In genomic region chr5:97163360-97163764, GRCh38 we compare ENCODE assay signal across 8 cellular contexts. TPM values are rescaled to one million over a fixed set of nuclear protein-coding genes. Genes with fewer than 3 reads are reported as not detected.
A peak's percentile ranks its signal among the peaks of the same experiment; 100 is the strongest.
DNase-seq lines count a peak whose midpoint lies in the region; ATAC-seq and TF ChIP-seq lines count a peak whose summit lies in the region.

No MANE protein-coding gene starts in this region.

- intact Hi-C loops in A673 (cut with micrococcal nuclease; ENCODE audit: unreplicated experiment), result loop anchor here (2.0 to 5.0 kb wide), 3 partner anchors 166 to 819 kb away; no protein-coding TSS in a partner anchor

- no peak overlapping the region for H3K27ac ChIP-seq in A673 (ENCODE audit: low read depth, low read length, poor library complexity, severe bottlenecking)
- H3K27ac ChIP-seq in VCaP, result no peak overlapping the region

- POLR2A ChIA-PET in A673 (lab: Charles Lee; ENCODE audit: low non-redundant PET), result no interaction called here

- peaks cover 42% of the 10 kb centered on the region for H3K36me3 ChIP-seq in A673 (ENCODE audit: insufficient read depth, low read length, poor library complexity, severe bottlenecking)

- H3K4me1 ChIP-seq in A673 (ENCODE audit: insufficient read depth, low read length, poor library complexity, severe bottlenecking), result no peaks in the 10 kb centered on the region

- no TSS peak for BruUV-seq in A673 (replicated peaks; lab: Mats Ljungman, UMichigan)

- ATAC-seq in HG03460 (IDR thresholded peaks at IDR 0.05; ENCODE audit: unreplicated experiment), result no peak
- ATAC-seq in GM19328 (IDR thresholded peaks at IDR 0.05; ENCODE audit: unreplicated experiment), result no peak
- ATAC-seq in GM21381 (IDR thresholded peaks at IDR 0.05; ENCODE audit: unreplicated experiment), result no peak

- peak; percentile 29 for DNase-seq in A673 (ENCODE audit: low spot score)
- peak; percentile 53 for DNase-seq in inferior parietal cortex (ENCODE audit: extremely low spot score)
- DNase-seq in NCI-H1105 (lab: John Stamatoyannopoulos, UW), result no peak

- CTCF ChIA-PET in A673 (lab: Charles Lee), result interaction anchor here (0.7 to 1.3 kb wide), 3 partner anchors 294 to 411 kb away, joined by 3 read pairs; no protein-coding TSS in a partner anchor

- H3K9me3 ChIP-seq in A673 (ENCODE audit: low read depth, low read length, poor library complexity, severe bottlenecking), result no peaks in the 10 kb centered on the region

- no peaks in the 10 kb centered on the region for H3K27me3 ChIP-seq in A673 (replicated peaks; ENCODE audit: insufficient read depth, low read depth, low read length, poor library complexity)

- TF ChIP-seq CTCF in A673 (conservative IDR thresholded peaks at IDR 0.05; ENCODE audit: low read depth, low read length) (peak; percentile 78), GM12873 (IDR thresholded peaks at IDR 0.05; ENCODE audit: insufficient read depth, low read depth, low read length, missing control alignments) (peak; percentile 42), VCaP (conservative IDR thresholded peaks at IDR 0.05) (peak; percentile 84)

- H3K4me3 ChIP-seq in A673 (ENCODE audit: low read depth, low read length, poor library complexity, severe bottlenecking), result no peak overlapping the region

RNA-seq across cellular contexts. Expression of gene RIOK2, which starts 19.7 kb away (rescaled TPM):
- total RNA-seq in A673 (2021), result 42.9 and 44.1 TPM in 2 replicates

RNA-seq across cellular contexts. Expression of gene LIX1, which starts 21.0 kb away (rescaled TPM):
- not detected in 2 replicates for total RNA-seq in A673 (2021)
